Comparison of ENCODE assay signal across 38 cellular contexts in the genomic region with DNA sequence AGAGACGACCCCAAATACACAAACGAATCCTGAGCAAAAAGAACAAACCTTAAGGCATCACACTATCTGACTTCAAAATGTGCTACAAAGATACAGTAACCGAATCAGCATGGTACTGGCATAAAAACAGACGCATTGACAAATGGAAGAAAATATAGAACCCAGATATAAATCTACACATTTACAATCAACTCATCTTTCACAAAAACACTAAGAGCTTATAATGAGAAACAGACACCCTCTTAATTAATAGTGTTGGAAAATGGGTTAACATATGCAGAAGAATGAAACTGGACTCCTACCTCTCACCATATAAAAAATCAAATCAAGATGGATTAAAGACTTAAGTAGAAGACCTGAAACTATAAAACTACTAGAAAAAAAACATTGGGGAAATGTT.
"Had no signal": no experiment of that assay in that cellular context is flagged by ENCODE, and none has a peak within 500 bp of the region (broad histone marks: within the 10 kb centered on the region; RNA-seq: fewer than 3 reads in every experiment).

No MANE protein-coding gene starts in this region.

- H3K4me1 Mint-ChIP-seq: activated naive CD4-positive, alpha-beta T cell treated with anti-CD3 and anti-CD28 coated beads, Interleukin-2, amount 10 ng/mL, durations not matched to agents 7 days and 5 days; activated naive CD4-positive, alpha-beta T cell treated with anti-CD3 and anti-CD28 coated beads, Interleukin-2, amount 50 U/mL, for 24 hours; activated naive CD8-positive, alpha-beta T cell treated with anti-CD3 and anti-CD28 coated beads for 36 hours; activated naive CD8-positive, alpha-beta T cell treated with anti-CD3 and anti-CD28 coated beads, Interleukin-2, amount 10 ng/mL, durations not matched to agents 7 days and 5 days; activated naive CD8-positive, alpha-beta T cell treated with anti-CD3 and anti-CD28 coated beads, Interleukin-2, amount 50 U/mL, for 24 hours; activated T-helper 17 cell treated with anti-CD3 and anti-CD28 coated beads, Interleukin-2, amount 50 U/mL, for 72 hours; brain; central memory CD8-positive, alpha-beta T cell had no signal

- H3K36me3 Mint-ChIP-seq: activated naive CD4-positive, alpha-beta T cell treated with anti-CD3 and anti-CD28 coated beads, Interleukin-2, amount 10 ng/mL, durations not matched to agents 7 days and 5 days; activated naive CD4-positive, alpha-beta T cell treated with anti-CD3 and anti-CD28 coated beads, Interleukin-2, amount 50 U/mL, for 24 hours; activated naive CD8-positive, alpha-beta T cell treated with anti-CD3 and anti-CD28 coated beads for 36 hours; activated naive CD8-positive, alpha-beta T cell treated with anti-CD3 and anti-CD28 coated beads, Interleukin-2, amount 10 ng/mL, durations not matched to agents 7 days and 5 days; brain had no signal

- H3K4me3 Mint-ChIP-seq: activated naive CD4-positive, alpha-beta T cell treated with anti-CD3 and anti-CD28 coated beads for 36 hours; activated naive CD4-positive, alpha-beta T cell treated with anti-CD3 and anti-CD28 coated beads, Interleukin-2, amount 10 ng/mL, durations not matched to agents 7 days and 5 days; activated naive CD4-positive, alpha-beta T cell treated with anti-CD3 and anti-CD28 coated beads, Interleukin-2, amount 50 U/mL, for 24 hours; activated naive CD8-positive, alpha-beta T cell; activated naive CD8-positive, alpha-beta T cell treated with anti-CD3 and anti-CD28 coated beads for 36 hours; activated naive CD8-positive, alpha-beta T cell treated with anti-CD3 and anti-CD28 coated beads, Interleukin-2, amount 10 ng/mL, durations not matched to agents 7 days and 5 days; activated naive CD8-positive, alpha-beta T cell treated with anti-CD3 and anti-CD28 coated beads, Interleukin-2, amount 50 U/mL, for 24 hours; activated T-cell treated with anti-CD3 and anti-CD28 coated beads, Interleukin-2, amount 50 U/mL, for 4 hours; activated T-cell treated with anti-CD3 and anti-CD28 coated beads, Interleukin-2, amount 50 U/mL, for 72 hours; activated T-helper 1 cell treated with anti-CD3 and anti-CD28 coated beads, Interleukin-12 subunit alpha, Interleukin-12 subunit beta, Interleukin-2, Interleukin-4 antibody, amounts not matched to agents 30 ng/mL and 10 ng/mL and 1 ng/mL, durations not matched to agents 14 hours and 24 hours and 36 hours; activated T-helper 17 cell treated with anti-CD3 and anti-CD28 coated beads, Interleukin-2, amount 50 U/mL, for 72 hours; brain; central memory CD8-positive, alpha-beta T cell had no signal

- H3K4me3 ChIP-seq: adrenal gland, ascending aorta, body of pancreas, breast epithelium, cardiac muscle cell, colonic mucosa had no signal

- DNase-seq: activated effector memory CD4-positive, alpha-beta T cell treated with anti-CD3 and anti-CD28 coated beads, Interleukin-2, amount 50 U/mL, for 16 hours; activated effector memory CD4-positive, alpha-beta T cell treated with Interleukin-2 at 50 U/mL for 16 hours; activated gamma-delta T cell; activated gamma-delta T cell treated with Interleukin-2 at 50 U/mL for 16 hours; activated naive CD4-positive, alpha-beta T cell; activated naive CD4-positive, alpha-beta T cell treated with anti-CD3 and anti-CD28 coated beads for 36 hours; activated naive CD4-positive, alpha-beta T cell treated with anti-CD3 and anti-CD28 coated beads, Interleukin-2, amount 10 ng/mL, durations not matched to agents 7 days and 5 days; activated naive CD4-positive, alpha-beta T cell treated with anti-CD3 and anti-CD28 coated beads, Interleukin-2, amount 50 U/mL, for 16 hours; activated naive CD4-positive, alpha-beta T cell treated with Interleukin-2 at 50 U/mL for 16 hours; activated naive CD8-positive, alpha-beta T cell treated with anti-CD3 and anti-CD28 coated beads for 36 hours; activated naive CD8-positive, alpha-beta T cell treated with anti-CD3 and anti-CD28 coated beads, Interleukin-2, amount 10 ng/mL, durations not matched to agents 7 days and 5 days; activated naive CD8-positive, alpha-beta T cell treated with anti-CD3 and anti-CD28 coated beads, Interleukin-2, amount 50 U/mL, for 24 hours; activated T-cell treated with anti-CD3 and anti-CD28 coated beads, Interleukin-2, amount 50 U/mL, for 4 hours; activated T-cell treated with anti-CD3 and anti-CD28 coated beads, Interleukin-2, amount 50 U/mL, for 48 hours; activated T-cell treated with anti-CD3 and anti-CD28 coated beads, Interleukin-2, amount 50 U/mL, for 72 hours; adrenal gland; amniotic stem cell; amygdala; anterior cingulate cortex; aorta; body of pancreas; brain microvascular endothelial cell; caudate nucleus; central memory CD4-positive, alpha-beta T cell; cerebellar nuclear complex; colonic mucosa had no signal

- ATAC-seq: activated naive CD4-positive, alpha-beta T cell treated with anti-CD3 and anti-CD28 coated beads, Interleukin-2, amount 50 U/mL, for 72 hours; activated naive CD8-positive, alpha-beta T cell treated with anti-CD3 and anti-CD28 coated beads, Interleukin-2, amount 50 U/mL, for 24 hours; activated T-cell treated with anti-CD3 and anti-CD28 coated beads, Interleukin-2, amount 50 U/mL, for 4 hours; activated T-cell treated with anti-CD3 and anti-CD28 coated beads, Interleukin-2, amount 50 U/mL, for 72 hours; activated T-helper 17 cell treated with anti-CD3 and anti-CD28 coated beads, Interleukin-2, amount 50 U/mL, for 72 hours; body of pancreas had no signal

- H3K27me3 ChIP-seq: adrenal gland, ascending aorta, body of pancreas, brain microvascular endothelial cell, breast epithelium, cardiac muscle cell, colonic mucosa had no signal

- FAIRE-seq: bronchial epithelial cell had no signal

- H3K27ac Mint-ChIP-seq: activated naive CD4-positive, alpha-beta T cell treated with anti-CD3 and anti-CD28 coated beads for 36 hours; activated naive CD4-positive, alpha-beta T cell treated with anti-CD3 and anti-CD28 coated beads, Interleukin-2, amount 10 ng/mL, durations not matched to agents 7 days and 5 days; activated naive CD4-positive, alpha-beta T cell treated with anti-CD3 and anti-CD28 coated beads, Interleukin-2, amount 50 U/mL, for 24 hours; activated naive CD4-positive, alpha-beta T cell treated with anti-CD3 and anti-CD28 coated beads, Interleukin-2, amount 50 U/mL, for 72 hours; activated naive CD8-positive, alpha-beta T cell; activated naive CD8-positive, alpha-beta T cell treated with anti-CD3 and anti-CD28 coated beads for 36 hours; activated naive CD8-positive, alpha-beta T cell treated with anti-CD3 and anti-CD28 coated beads, Interleukin-2, amount 10 ng/mL, durations not matched to agents 7 days and 5 days; activated naive CD8-positive, alpha-beta T cell treated with anti-CD3 and anti-CD28 coated beads, Interleukin-2, amount 50 U/mL, for 24 hours; activated T-helper 1 cell treated with anti-CD3 and anti-CD28 coated beads, Interleukin-12 subunit alpha, Interleukin-12 subunit beta, Interleukin-2, Interleukin-4 antibody, amounts not matched to agents 30 ng/mL and 10 ng/mL and 1 ng/mL, durations not matched to agents 14 hours and 24 hours and 36 hours; activated T-helper 17 cell treated with anti-CD3 and anti-CD28 coated beads, Interleukin-2, amount 50 U/mL, for 72 hours; activated T-helper 2 cell treated with anti-CD3 and anti-CD28 coated beads, Interferon-gamma antibody, Interleukin-2, Interleukin-4, amounts not matched to agents 10 μg/mL and 5 μg/mL and 100 μg/mL, durations not matched to agents 14 hours and 24 hours and 36 hours; brain had no signal

- H3K9me3 ChIP-seq: colonic mucosa had no signal

- H3K4me1 ChIP-seq: adrenal gland, ascending aorta, body of pancreas, breast epithelium, colonic mucosa had no signal

- H3K9me3 Mint-ChIP-seq: activated naive CD4-positive, alpha-beta T cell treated with anti-CD3 and anti-CD28 coated beads, Interleukin-2, amount 10 ng/mL, durations not matched to agents 7 days and 5 days; activated naive CD4-positive, alpha-beta T cell treated with anti-CD3 and anti-CD28 coated beads, Interleukin-2, amount 50 U/mL, for 24 hours; activated naive CD8-positive, alpha-beta T cell treated with anti-CD3 and anti-CD28 coated beads, Interleukin-2, amount 10 ng/mL, durations not matched to agents 7 days and 5 days had no signal

- H3K27ac ChIP-seq: adrenal gland, ascending aorta, body of pancreas, brain microvascular endothelial cell, breast epithelium, cardiac muscle cell, colonic mucosa had no signal

- H3K36me3 ChIP-seq: adrenal gland, ascending aorta, brain microvascular endothelial cell, breast epithelium, cardiac muscle cell, colonic mucosa had no signal

- H3K27me3 Mint-ChIP-seq: activated naive CD4-positive, alpha-beta T cell treated with anti-CD3 and anti-CD28 coated beads, Interleukin-2, amount 10 ng/mL, durations not matched to agents 7 days and 5 days; activated naive CD8-positive, alpha-beta T cell treated with anti-CD3 and anti-CD28 coated beads, Interleukin-2, amount 10 ng/mL, durations not matched to agents 7 days and 5 days; activated naive CD8-positive, alpha-beta T cell treated with anti-CD3 and anti-CD28 coated beads, Interleukin-2, amount 50 U/mL, for 24 hours; activated T-helper 17 cell treated with anti-CD3 and anti-CD28 coated beads, Interleukin-2, amount 50 U/mL, for 72 hours; central memory CD8-positive, alpha-beta T cell had no signal
